17 cellular contexts compared by ENCODE assay signal in genomic region chr13:63625869-63626268, GRCh38.
DNase-seq lines count a peak whose midpoint lies in the region; ATAC-seq and TF ChIP-seq lines count a peak whose summit lies in the region.
"Had no signal": no experiment of that assay in that cellular context is flagged by ENCODE, and none has a peak within 500 bp of the region (broad histone marks: within the 10 kb centered on the region; RNA-seq: fewer than 3 reads in every experiment).

No MANE protein-coding gene starts in this region.

- POLR2A ChIA-PET in A673 (lab: Charles Lee; ENCODE audit: low non-redundant PET): no interaction called here
- POLR2A ChIA-PET in IMR-90 (lab: Charles Lee; ENCODE audit: unreplicated experiment): no interaction called here

- DNase-seq in A673 (ENCODE audit: low spot score) (peak; percentile 51), IMR-90 (peak; percentile 31), adipocyte (ENCODE audit: low read depth) (peak; percentile 7), fibroblast of the conjunctiva (ENCODE audit: low read depth) (peak; percentile 1), suprapubic skin (ENCODE audit: low spot score in 2 of 2) (no peak), 8988T (no peak), T-helper 1 cell (no peak), kidney glomerular epithelial cell (lab: John Stamatoyannopoulos, UW) (no peak)
- DNase-seq: activated CD4-positive, alpha-beta T cell treated with anti-CD3 and anti-CD28 coated beads, Interleukin-2, amount 50 U/mL, for 1 hour; anterior cingulate cortex; CD4-positive, alpha-beta T cell; NCI-H1436; NCI-H345; retina; SW 1271; thyroid gland had no signal

- H4K91ac ChIP-seq in IMR-90 (ENCODE audit: insufficient read depth, low read depth, low read length): no peak overlapping the region

- in situ Hi-C loops in IMR-90 (cut with MboI; ENCODE audit: low sequenced_read_pairs): no loop called here

- no peak overlapping the region for H3K4ac ChIP-seq in IMR-90 (ENCODE audit: low read depth, low read length)

- no peak overlapping the region for H3K14ac ChIP-seq in IMR-90 (replicated peaks; ENCODE audit: low read depth, low read length)

- H3K9me3 ChIP-seq in A673 (ENCODE audit: low read depth, low read length, poor library complexity, severe bottlenecking): no peaks in the 10 kb centered on the region
- H3K9me3 ChIP-seq in IMR-90 (ENCODE audit: control insufficient read depth, insufficient read depth, low read length): peaks cover 2% of the 10 kb centered on the region; the same call in 1 of the 2 replicates
- no peaks in the 10 kb centered on the region for H3K9me3 ChIP-seq in adipocyte (ENCODE audit: control insufficient read depth, low read length)
- H3K9me3 ChIP-seq in suprapubic skin: no peaks in the 10 kb centered on the region
- H3K9me3 ChIP-seq: thyroid gland had no signal

- no peak overlapping the region for H3K23ac ChIP-seq in IMR-90 (ENCODE audit: low read depth, low read length)

- H2BK20ac ChIP-seq in IMR-90 (ENCODE audit: low read depth, low read length): no peak overlapping the region

- H2AFZ ChIP-seq in IMR-90 (replicated peaks; ENCODE audit: low read length, poor library complexity): no peak overlapping the region

- H3K4me2 ChIP-seq in IMR-90 (ENCODE audit: low read depth, low read length): no peak overlapping the region

- H3K79me1 ChIP-seq in IMR-90 (ENCODE audit: low read depth in 1 of 2, low read length in 2 of 2): no peaks in the 10 kb centered on the region

- no peak overlapping the region for H2AK5ac ChIP-seq in IMR-90 (ENCODE audit: low read depth, low read length)

- H4K8ac ChIP-seq in IMR-90 (ENCODE audit: low read depth in 2 of 2, low read length in 2 of 2): no peak overlapping the region

- H3K4me1 ChIP-seq in A673 (ENCODE audit: insufficient read depth, low read length, poor library complexity, severe bottlenecking): no peaks in the 10 kb centered on the region
- no peaks in the 10 kb centered on the region for H3K4me1 ChIP-seq in IMR-90 (ENCODE audit: control insufficient read depth, insufficient read depth, low read length)
- no peaks in the 10 kb centered on the region for H3K4me1 ChIP-seq in adipocyte (ENCODE audit: control insufficient read depth, insufficient read depth, low read length)
- no peaks in the 10 kb centered on the region for H3K4me1 ChIP-seq in suprapubic skin
- H3K4me1 ChIP-seq: thyroid gland had no signal

- BruUV-seq in A673 (replicated peaks; lab: Mats Ljungman, UMichigan) (no TSS peak), IMR-90 (replicated peaks; lab: Mats Ljungman, UMichigan) (no TSS peak)

- TF ChIP-seq RAD21 in IMR-90 (IDR thresholded peaks at IDR 0.05; ENCODE audit: low read length): no peak

- H3K36me3 ChIP-seq in A673 (ENCODE audit: insufficient read depth, low read length, poor library complexity, severe bottlenecking) (no peaks in the 10 kb centered on the region), IMR-90 (ENCODE audit: control insufficient read depth, insufficient read depth, low read length) (no peaks in the 10 kb centered on the region), adipocyte (ENCODE audit: control insufficient read depth, insufficient read depth, low read length, severe bottlenecking) (no peaks in the 10 kb centered on the region), suprapubic skin (no peaks in the 10 kb centered on the region)
- H3K36me3 ChIP-seq: thyroid gland had no signal

- no peak overlapping the region for H3K4me3 ChIP-seq in A673 (ENCODE audit: low read depth, low read length, poor library complexity, severe bottlenecking)
- no peak overlapping the region for H3K4me3 ChIP-seq in IMR-90 (ENCODE audit: insufficient read depth, low read depth, low read length)
- no peak overlapping the region for H3K4me3 ChIP-seq in adipocyte (ENCODE audit: low read length)
- H3K4me3 ChIP-seq in suprapubic skin: no peak overlapping the region
- H3K4me3 ChIP-seq: thyroid gland had no signal

- no peak for TF ChIP-seq EP300 in suprapubic skin (IDR thresholded peaks at IDR 0.05)

- dilution Hi-C loops in IMR-90 (cut with HindIII; ENCODE audit: low sequenced_read_pairs, unreplicated experiment): no loop called here

- no peak overlapping the region for H3K18ac ChIP-seq in IMR-90 (ENCODE audit: low read depth, low read length)

- CTCF ChIA-PET in A673 (lab: Charles Lee): no interaction called here
- CTCF ChIA-PET in IMR-90 (lab: Yijun Ruan, JAX): interaction anchor here (0.6 kb wide), 1 partner anchor 149 kb away, joined by 3 read pairs; no protein-coding TSS in a partner anchor

- ATAC-seq in IMR-90 (ENCODE audit: low read depth): no peak
- ATAC-seq: stimulated activated memory B cell treated with anti-CD40 and anti-IgM and Interleukin-4, amounts not matched to agents 10 μg/mL and 1 μg/mL and 100 μg/mL, for 72 hours had no signal

- no peak overlapping the region for H3K9ac ChIP-seq in IMR-90 (ENCODE audit: low read depth, low read length)
- H3K9ac ChIP-seq in adipocyte (ENCODE audit: low read length): no peak overlapping the region

- no peak overlapping the region for H3K27ac ChIP-seq in A673 (ENCODE audit: low read depth, low read length, poor library complexity, severe bottlenecking)
- H3K27ac ChIP-seq in IMR-90 (ENCODE audit: insufficient read depth, low read length): no peak overlapping the region
- H3K27ac ChIP-seq in suprapubic skin: no peak overlapping the region
- H3K27ac ChIP-seq: thyroid gland had no signal

- no peak for TF ChIP-seq POLR2A in IMR-90 (IDR thresholded peaks at IDR 0.05; ENCODE audit: low read depth, low read length)
- TF ChIP-seq POLR2A in suprapubic skin (IDR thresholded peaks at IDR 0.05): no peak

- no peak overlapping the region for H2BK120ac ChIP-seq in IMR-90 (ENCODE audit: low read depth, low read length)

- intact Hi-C loops in A673 (cut with micrococcal nuclease; ENCODE audit: unreplicated experiment): no loop called here
- intact Hi-C loops in IMR-90 (cut with micrococcal nuclease): no loop called here

- no peaks in the 10 kb centered on the region for H3K27me3 ChIP-seq in A673 (replicated peaks; ENCODE audit: insufficient read depth, low read depth, low read length, poor library complexity)
- no peaks in the 10 kb centered on the region for H3K27me3 ChIP-seq in IMR-90 (ENCODE audit: control insufficient read depth, insufficient read depth, low read length)
- no peaks in the 10 kb centered on the region for H3K27me3 ChIP-seq in adipocyte (replicated peaks; ENCODE audit: control insufficient read depth, insufficient read depth, low read length)
- no peaks in the 10 kb centered on the region for H3K27me3 ChIP-seq in suprapubic skin
- H3K27me3 ChIP-seq: thyroid gland had no signal

- H4K20me1 ChIP-seq in IMR-90 (ENCODE audit: insufficient read depth, low read length): no peaks in the 10 kb centered on the region

- no CpG with 5 or more reads among the region's 1 CpG for WGBS in IMR-90 (ENCODE audit: extremely low coverage in 2 of 2, insufficient read length in 1 of 2), 2 experiments
- WGBS in suprapubic skin: 80% methylated on average over 1 of the region's 1 CpG

- H2BK5ac ChIP-seq in IMR-90 (ENCODE audit: low read depth, low read length, poor library complexity, severe bottlenecking): no peak overlapping the region

- no peak for TF ChIP-seq CTCF in A673 (conservative IDR thresholded peaks at IDR 0.05; ENCODE audit: low read depth, low read length)
- no peak for TF ChIP-seq CTCF in IMR-90 (conservative IDR thresholded peaks at IDR 0.05; ENCODE audit: low read depth, low read length)
- no peak for TF ChIP-seq CTCF in suprapubic skin (IDR thresholded peaks at IDR 0.05)

- no peaks in the 10 kb centered on the region for H3K9me1 ChIP-seq in IMR-90 (ENCODE audit: insufficient read depth, low read length)

- no peak overlapping the region for H2AK9ac ChIP-seq in IMR-90 (replicated peaks; ENCODE audit: low read depth, low read length, poor library complexity)

- no peak overlapping the region for H4K5ac ChIP-seq in IMR-90 (ENCODE audit: low read depth, low read length)

- no peak overlapping the region for H2BK15ac ChIP-seq in IMR-90 (ENCODE audit: low read depth, low read length)

- H3K56ac ChIP-seq in IMR-90 (ENCODE audit: extremely low read depth, insufficient read depth, low read length): no peak overlapping the region

TF ChIP-seq in IMR-90, 13 proteins besides CTCF, POLR2A, EP300 and RAD21:
- TF ChIP-seq FOS (IDR thresholded peaks at IDR 0.05; ENCODE audit: low read depth, low read length) (0 out of 2 replicates have a peak, but pooled peaks have one; percentile 16), RCOR1 (IDR thresholded peaks at IDR 0.05; ENCODE audit: insufficient replicate concordance, low read length) (no peak), MAFK (IDR thresholded peaks at IDR 0.05; ENCODE audit: low read depth, low read length) (no peak)

Comparison
In these comparisons a context has a peak if more than half of its experiments do, and no peak if none do; other contexts are left out.
1. DNase-seq: peak in A673 (single experiment), IMR-90 (single experiment), adipocyte (single experiment) and fibroblast of the conjunctiva (single experiment); none in suprapubic skin (0 of 2), 8988T (single experiment), T-helper 1 cell (0 of 5) and kidney glomerular epithelial cell (single experiment).